In genomic region chr3:121834734-121835709, GRCh38 we compare ENCODE assay signal across 1 cellular context.
TF ChIP-seq lines count a peak whose summit lies in the region.

Gene EAF2 (plus strand): TSS chr3:121835209. CDS start chr3:121835286, 77 bp downstream.
A gene with protein sequence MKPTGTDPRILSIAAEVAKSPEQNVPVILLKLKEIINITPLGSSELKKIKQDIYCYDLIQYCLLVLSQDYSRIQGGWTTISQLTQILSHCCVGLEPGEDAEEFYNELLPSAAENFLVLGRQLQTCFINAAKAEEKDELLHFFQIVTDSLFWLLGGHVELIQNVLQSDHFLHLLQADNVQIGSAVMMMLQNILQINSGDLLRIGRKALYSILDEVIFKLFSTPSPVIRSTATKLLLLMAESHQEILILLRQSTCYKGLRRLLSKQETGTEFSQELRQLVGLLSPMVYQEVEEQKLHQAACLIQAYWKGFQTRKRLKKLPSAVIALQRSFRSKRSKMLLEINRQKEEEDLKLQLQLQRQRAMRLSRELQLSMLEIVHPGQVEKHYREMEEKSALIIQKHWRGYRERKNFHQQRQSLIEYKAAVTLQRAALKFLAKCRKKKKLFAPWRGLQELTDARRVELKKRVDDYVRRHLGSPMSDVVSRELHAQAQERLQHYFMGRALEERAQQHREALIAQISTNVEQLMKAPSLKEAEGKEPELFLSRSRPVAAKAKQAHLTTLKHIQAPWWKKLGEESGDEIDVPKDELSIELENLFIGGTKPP (minus strand): TSS chr3:121835060. CDS start chr3:121828960, 6,100 bp downstream.

TF ChIP-seq in HepG2, 621 proteins besides CTCF, POLR2A, EP300 and RAD21 (continued from another document and continues in another):
- TF ChIP-seq, protein P1, sequence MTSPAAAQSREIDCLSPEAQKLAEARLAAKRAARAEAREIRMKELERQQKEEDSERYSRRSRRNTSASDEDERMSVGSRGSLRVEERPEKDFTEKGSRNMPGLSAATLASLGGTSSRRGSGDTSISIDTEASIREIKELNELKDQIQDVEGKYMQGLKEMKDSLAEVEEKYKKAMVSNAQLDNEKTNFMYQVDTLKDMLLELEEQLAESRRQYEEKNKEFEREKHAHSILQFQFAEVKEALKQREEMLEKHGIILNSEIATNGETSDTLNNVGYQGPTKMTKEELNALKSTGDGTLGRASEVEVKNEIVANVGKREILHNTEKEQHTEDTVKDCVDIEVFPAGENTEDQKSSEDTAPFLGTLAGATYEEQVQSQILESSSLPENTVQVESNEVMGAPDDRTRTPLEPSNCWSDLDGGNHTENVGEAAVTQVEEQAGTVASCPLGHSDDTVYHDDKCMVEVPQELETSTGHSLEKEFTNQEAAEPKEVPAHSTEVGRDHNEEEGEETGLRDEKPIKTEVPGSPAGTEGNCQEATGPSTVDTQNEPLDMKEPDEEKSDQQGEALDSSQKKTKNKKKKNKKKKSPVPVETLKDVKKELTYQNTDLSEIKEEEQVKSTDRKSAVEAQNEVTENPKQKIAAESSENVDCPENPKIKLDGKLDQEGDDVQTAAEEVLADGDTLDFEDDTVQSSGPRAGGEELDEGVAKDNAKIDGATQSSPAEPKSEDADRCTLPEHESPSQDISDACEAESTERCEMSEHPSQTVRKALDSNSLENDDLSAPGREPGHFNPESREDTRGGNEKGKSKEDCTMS (CRISPR knock-in tag; conservative IDR thresholded peaks at IDR 0.05), result no peak
- TF ChIP-seq PCBP1 (IDR thresholded peaks at IDR 0.05; ENCODE audit: borderline replicate concordance, low read depth, low read length) (no peak), ZNF333 (CRISPR knock-in tag; IDR thresholded peaks at IDR 0.05; ENCODE audit: borderline replicate concordance) (peak; percentile 40; the same call in 1 of the 2 replicates), ZNF605 (CRISPR knock-in tag; IDR thresholded peaks at IDR 0.05) (peak; percentile 67), HNRNPK (IDR thresholded peaks at IDR 0.05; ENCODE audit: low read depth, low read length, poor library complexity, severe bottlenecking) (no peak), ZNF670 (CRISPR knock-in tag; IDR thresholded peaks at IDR 0.05; ENCODE audit: borderline replicate concordance) (no peak), ZNF143 (CRISPR knock-in tag; IDR thresholded peaks at IDR 0.05) (no peak), NFRKB (IDR thresholded peaks at IDR 0.05) (no peak), HOXA5 (CRISPR knock-in tag; IDR thresholded peaks at IDR 0.05) (peak; percentile 61; the same call in 1 of the 2 replicates), CERS6 (CRISPR knock-in tag; IDR thresholded peaks at IDR 0.05) (0 out of 2 replicates have a peak, but pooled peaks have one; percentile 35), HIVEP1 (CRISPR knock-in tag; IDR thresholded peaks at IDR 0.05) (peak; percentile 64), HMG20A (CRISPR knock-in tag; IDR thresholded peaks at IDR 0.05; ENCODE audit: borderline replicate concordance) (no peak), KAT7 (CRISPR knock-in tag; IDR thresholded peaks at IDR 0.05; ENCODE audit: borderline replicate concordance) (peak; percentile 75; the same call in 1 of the 2 replicates), FOXP4 (CRISPR knock-in tag; IDR thresholded peaks at IDR 0.05) (no peak), ZFX (CRISPR knock-in tag; IDR thresholded peaks at IDR 0.05; ENCODE audit: low read depth) (peak; percentile 96), MIER2 (CRISPR knock-in tag; IDR thresholded peaks at IDR 0.05) (no peak), TBL1XR1 (IDR thresholded peaks at IDR 0.05; ENCODE audit: borderline replicate concordance, low read length, partially characterized antibody) (no peak), MIXL1 (CRISPR knock-in tag; IDR thresholded peaks at IDR 0.05) (0 out of 2 replicates have a peak, but pooled peaks have one; percentile 40), RNF2 (conservative IDR thresholded peaks at IDR 0.05; ENCODE audit: low read depth) (peak; percentile 89), ZNF589 (CRISPR knock-in tag; conservative IDR thresholded peaks at IDR 0.05) (no peak), ZBTB1 (CRISPR knock-in tag; IDR thresholded peaks at IDR 0.05; ENCODE audit: borderline replicate concordance) (no peak), SP1 (IDR thresholded peaks at IDR 0.05) (no peak), SP1 (CRISPR knock-in tag; IDR thresholded peaks at IDR 0.05) (peak; percentile 88), MYNN (CRISPR knock-in tag; IDR thresholded peaks at IDR 0.05; ENCODE audit: low read depth) (0 out of 2 replicates have a peak, but pooled peaks have one; percentile 38), GATAD2A (CRISPR knock-in tag; IDR thresholded peaks at IDR 0.05) (0 out of 2 replicates have a peak, but pooled peaks have one; percentile 23), MXI1 (IDR thresholded peaks at IDR 0.05; ENCODE audit: borderline replicate concordance, low read depth, low read length) (peak; percentile 80; the same call in 1 of the 3 replicates), BRCA1 (CRISPR knock-in tag; IDR thresholded peaks at IDR 0.05) (peak; percentile 63; the same call in 1 of the 2 replicates), SRSF4 (IDR thresholded peaks at IDR 0.05; ENCODE audit: low read depth, low read length, poor library complexity, severe bottlenecking) (no peak), MIER3 (CRISPR knock-in tag; IDR thresholded peaks at IDR 0.05; ENCODE audit: borderline replicate concordance) (no peak), ZNF782 (CRISPR knock-in tag; IDR thresholded peaks at IDR 0.05; ENCODE audit: borderline replicate concordance) (no peak), PRDM15 (CRISPR knock-in tag; IDR thresholded peaks at IDR 0.05) (no peak), TAF1 (CRISPR knock-in tag; IDR thresholded peaks at IDR 0.05) (peak; percentile 87; the same call in 1 of the 2 replicates), ZNF20 (CRISPR knock-in tag; IDR thresholded peaks at IDR 0.05) (no peak), CEBPG (CRISPR knock-in tag; IDR thresholded peaks at IDR 0.05) (0 out of 2 replicates have a peak, but pooled peaks have one; percentile 14)
- TF ChIP-seq, protein P2, sequence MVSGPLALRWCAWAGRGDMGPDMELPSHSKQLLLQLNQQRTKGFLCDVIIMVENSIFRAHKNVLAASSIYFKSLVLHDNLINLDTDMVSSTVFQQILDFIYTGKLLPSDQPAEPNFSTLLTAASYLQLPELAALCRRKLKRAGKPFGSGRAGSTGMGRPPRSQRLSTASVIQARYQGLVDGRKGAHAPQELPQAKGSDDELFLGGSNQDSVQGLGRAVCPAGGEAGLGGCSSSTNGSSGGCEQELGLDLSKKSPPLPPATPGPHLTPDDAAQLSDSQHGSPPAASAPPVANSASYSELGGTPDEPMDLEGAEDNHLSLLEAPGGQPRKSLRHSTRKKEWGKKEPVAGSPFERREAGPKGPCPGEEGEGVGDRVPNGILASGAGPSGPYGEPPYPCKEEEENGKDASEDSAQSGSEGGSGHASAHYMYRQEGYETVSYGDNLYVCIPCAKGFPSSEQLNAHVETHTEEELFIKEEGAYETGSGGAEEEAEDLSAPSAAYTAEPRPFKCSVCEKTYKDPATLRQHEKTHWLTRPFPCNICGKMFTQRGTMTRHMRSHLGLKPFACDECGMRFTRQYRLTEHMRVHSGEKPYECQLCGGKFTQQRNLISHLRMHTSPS (CRISPR knock-in tag; IDR thresholded peaks at IDR 0.05; ENCODE audit: low read depth), result no peak
- TF ChIP-seq, protein P3, sequence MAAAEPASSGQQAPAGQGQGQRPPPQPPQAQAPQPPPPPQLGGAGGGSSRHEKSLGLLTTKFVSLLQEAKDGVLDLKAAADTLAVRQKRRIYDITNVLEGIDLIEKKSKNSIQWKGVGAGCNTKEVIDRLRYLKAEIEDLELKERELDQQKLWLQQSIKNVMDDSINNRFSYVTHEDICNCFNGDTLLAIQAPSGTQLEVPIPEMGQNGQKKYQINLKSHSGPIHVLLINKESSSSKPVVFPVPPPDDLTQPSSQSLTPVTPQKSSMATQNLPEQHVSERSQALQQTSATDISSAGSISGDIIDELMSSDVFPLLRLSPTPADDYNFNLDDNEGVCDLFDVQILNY (CRISPR knock-in tag; conservative IDR thresholded peaks at IDR 0.05), result peak; percentile 73
- TF ChIP-seq, protein P4, sequence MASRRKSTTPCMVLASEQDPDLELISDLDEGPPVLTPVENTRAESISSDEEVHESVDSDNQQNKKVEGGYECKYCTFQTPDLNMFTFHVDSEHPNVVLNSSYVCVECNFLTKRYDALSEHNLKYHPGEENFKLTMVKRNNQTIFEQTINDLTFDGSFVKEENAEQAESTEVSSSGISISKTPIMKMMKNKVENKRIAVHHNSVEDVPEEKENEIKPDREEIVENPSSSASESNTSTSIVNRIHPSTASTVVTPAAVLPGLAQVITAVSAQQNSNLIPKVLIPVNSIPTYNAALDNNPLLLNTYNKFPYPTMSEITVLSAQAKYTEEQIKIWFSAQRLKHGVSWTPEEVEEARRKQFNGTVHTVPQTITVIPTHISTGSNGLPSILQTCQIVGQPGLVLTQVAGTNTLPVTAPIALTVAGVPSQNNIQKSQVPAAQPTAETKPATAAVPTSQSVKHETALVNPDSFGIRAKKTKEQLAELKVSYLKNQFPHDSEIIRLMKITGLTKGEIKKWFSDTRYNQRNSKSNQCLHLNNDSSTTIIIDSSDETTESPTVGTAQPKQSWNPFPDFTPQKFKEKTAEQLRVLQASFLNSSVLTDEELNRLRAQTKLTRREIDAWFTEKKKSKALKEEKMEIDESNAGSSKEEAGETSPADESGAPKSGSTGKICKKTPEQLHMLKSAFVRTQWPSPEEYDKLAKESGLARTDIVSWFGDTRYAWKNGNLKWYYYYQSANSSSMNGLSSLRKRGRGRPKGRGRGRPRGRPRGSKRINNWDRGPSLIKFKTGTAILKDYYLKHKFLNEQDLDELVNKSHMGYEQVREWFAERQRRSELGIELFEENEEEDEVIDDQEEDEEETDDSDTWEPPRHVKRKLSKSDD (CRISPR knock-in tag; IDR thresholded peaks at IDR 0.05; ENCODE audit: low read depth), result no peak
- TF ChIP-seq, protein P5, sequence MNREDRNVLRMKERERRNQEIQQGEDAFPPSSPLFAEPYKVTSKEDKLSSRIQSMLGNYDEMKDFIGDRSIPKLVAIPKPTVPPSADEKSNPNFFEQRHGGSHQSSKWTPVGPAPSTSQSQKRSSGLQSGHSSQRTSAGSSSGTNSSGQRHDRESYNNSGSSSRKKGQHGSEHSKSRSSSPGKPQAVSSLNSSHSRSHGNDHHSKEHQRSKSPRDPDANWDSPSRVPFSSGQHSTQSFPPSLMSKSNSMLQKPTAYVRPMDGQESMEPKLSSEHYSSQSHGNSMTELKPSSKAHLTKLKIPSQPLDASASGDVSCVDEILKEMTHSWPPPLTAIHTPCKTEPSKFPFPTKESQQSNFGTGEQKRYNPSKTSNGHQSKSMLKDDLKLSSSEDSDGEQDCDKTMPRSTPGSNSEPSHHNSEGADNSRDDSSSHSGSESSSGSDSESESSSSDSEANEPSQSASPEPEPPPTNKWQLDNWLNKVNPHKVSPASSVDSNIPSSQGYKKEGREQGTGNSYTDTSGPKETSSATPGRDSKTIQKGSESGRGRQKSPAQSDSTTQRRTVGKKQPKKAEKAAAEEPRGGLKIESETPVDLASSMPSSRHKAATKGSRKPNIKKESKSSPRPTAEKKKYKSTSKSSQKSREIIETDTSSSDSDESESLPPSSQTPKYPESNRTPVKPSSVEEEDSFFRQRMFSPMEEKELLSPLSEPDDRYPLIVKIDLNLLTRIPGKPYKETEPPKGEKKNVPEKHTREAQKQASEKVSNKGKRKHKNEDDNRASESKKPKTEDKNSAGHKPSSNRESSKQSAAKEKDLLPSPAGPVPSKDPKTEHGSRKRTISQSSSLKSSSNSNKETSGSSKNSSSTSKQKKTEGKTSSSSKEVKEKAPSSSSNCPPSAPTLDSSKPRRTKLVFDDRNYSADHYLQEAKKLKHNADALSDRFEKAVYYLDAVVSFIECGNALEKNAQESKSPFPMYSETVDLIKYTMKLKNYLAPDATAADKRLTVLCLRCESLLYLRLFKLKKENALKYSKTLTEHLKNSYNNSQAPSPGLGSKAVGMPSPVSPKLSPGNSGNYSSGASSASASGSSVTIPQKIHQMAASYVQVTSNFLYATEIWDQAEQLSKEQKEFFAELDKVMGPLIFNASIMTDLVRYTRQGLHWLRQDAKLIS (CRISPR knock-in tag; IDR thresholded peaks at IDR 0.05), result no peak
